ENCODE assay signal across 1 cellular context in the genomic region with DNA sequence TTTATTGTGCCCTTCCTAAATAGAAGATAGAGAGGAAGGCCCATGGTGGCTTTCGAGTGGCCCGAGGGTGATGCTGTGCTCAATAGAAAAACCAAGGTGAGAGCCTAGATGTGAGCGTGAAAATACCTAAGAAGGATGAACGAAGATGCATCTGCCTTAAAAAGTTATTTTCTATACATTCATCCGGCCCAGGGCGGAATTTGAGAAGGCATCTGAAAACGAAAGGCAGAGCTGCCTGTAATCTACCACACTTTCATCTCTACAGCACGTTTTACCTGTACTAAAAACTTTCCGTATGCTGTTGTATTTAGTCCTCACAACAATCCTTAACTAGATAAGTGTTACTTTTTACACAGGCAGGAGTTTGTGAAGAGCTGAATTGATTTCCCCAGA.
TF ChIP-seq lines count a peak whose summit lies in the region.

No MANE protein-coding gene starts in this region.

TF ChIP-seq in K562, 482 proteins besides CTCF, POLR2A, EP300 and RAD21 (continued from another document):
- TF ChIP-seq, protein P1, sequence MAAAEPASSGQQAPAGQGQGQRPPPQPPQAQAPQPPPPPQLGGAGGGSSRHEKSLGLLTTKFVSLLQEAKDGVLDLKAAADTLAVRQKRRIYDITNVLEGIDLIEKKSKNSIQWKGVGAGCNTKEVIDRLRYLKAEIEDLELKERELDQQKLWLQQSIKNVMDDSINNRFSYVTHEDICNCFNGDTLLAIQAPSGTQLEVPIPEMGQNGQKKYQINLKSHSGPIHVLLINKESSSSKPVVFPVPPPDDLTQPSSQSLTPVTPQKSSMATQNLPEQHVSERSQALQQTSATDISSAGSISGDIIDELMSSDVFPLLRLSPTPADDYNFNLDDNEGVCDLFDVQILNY (CRISPR knock-in tag; IDR thresholded peaks at IDR 0.05) = no peak
- no peak for TF ChIP-seq BRCA1 (IDR thresholded peaks at IDR 0.05)
- no peak for TF ChIP-seq BRCA1 (CRISPR knock-in tag; IDR thresholded peaks at IDR 0.05)
